ENCODE assay signal across 1 cellular context in the genomic region with DNA sequence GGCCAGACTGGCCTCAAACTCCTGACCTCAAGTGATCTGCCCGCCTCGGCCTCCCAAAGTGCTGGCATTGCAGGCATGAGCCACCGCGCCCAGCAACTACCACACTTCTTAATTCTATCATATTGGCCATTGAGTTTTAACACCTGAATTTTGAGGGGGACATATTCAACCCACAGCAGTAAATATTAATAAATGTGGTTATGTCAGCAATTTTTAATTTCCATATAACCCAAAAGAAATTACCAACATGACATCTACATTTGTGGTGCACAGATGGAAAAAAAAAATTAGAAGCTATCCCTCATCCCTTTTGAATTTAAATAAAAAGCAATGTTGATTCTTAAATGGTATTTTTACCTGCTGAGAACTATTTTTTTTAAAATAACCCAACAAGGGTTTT.
TF ChIP-seq lines count a peak whose summit lies in the region.

No MANE protein-coding gene starts in this region.

TF ChIP-seq in GM23338, 12 proteins besides CTCF, POLR2A, EP300 and RAD21 (continued from another document):
- TF ChIP-seq, protein P1, sequence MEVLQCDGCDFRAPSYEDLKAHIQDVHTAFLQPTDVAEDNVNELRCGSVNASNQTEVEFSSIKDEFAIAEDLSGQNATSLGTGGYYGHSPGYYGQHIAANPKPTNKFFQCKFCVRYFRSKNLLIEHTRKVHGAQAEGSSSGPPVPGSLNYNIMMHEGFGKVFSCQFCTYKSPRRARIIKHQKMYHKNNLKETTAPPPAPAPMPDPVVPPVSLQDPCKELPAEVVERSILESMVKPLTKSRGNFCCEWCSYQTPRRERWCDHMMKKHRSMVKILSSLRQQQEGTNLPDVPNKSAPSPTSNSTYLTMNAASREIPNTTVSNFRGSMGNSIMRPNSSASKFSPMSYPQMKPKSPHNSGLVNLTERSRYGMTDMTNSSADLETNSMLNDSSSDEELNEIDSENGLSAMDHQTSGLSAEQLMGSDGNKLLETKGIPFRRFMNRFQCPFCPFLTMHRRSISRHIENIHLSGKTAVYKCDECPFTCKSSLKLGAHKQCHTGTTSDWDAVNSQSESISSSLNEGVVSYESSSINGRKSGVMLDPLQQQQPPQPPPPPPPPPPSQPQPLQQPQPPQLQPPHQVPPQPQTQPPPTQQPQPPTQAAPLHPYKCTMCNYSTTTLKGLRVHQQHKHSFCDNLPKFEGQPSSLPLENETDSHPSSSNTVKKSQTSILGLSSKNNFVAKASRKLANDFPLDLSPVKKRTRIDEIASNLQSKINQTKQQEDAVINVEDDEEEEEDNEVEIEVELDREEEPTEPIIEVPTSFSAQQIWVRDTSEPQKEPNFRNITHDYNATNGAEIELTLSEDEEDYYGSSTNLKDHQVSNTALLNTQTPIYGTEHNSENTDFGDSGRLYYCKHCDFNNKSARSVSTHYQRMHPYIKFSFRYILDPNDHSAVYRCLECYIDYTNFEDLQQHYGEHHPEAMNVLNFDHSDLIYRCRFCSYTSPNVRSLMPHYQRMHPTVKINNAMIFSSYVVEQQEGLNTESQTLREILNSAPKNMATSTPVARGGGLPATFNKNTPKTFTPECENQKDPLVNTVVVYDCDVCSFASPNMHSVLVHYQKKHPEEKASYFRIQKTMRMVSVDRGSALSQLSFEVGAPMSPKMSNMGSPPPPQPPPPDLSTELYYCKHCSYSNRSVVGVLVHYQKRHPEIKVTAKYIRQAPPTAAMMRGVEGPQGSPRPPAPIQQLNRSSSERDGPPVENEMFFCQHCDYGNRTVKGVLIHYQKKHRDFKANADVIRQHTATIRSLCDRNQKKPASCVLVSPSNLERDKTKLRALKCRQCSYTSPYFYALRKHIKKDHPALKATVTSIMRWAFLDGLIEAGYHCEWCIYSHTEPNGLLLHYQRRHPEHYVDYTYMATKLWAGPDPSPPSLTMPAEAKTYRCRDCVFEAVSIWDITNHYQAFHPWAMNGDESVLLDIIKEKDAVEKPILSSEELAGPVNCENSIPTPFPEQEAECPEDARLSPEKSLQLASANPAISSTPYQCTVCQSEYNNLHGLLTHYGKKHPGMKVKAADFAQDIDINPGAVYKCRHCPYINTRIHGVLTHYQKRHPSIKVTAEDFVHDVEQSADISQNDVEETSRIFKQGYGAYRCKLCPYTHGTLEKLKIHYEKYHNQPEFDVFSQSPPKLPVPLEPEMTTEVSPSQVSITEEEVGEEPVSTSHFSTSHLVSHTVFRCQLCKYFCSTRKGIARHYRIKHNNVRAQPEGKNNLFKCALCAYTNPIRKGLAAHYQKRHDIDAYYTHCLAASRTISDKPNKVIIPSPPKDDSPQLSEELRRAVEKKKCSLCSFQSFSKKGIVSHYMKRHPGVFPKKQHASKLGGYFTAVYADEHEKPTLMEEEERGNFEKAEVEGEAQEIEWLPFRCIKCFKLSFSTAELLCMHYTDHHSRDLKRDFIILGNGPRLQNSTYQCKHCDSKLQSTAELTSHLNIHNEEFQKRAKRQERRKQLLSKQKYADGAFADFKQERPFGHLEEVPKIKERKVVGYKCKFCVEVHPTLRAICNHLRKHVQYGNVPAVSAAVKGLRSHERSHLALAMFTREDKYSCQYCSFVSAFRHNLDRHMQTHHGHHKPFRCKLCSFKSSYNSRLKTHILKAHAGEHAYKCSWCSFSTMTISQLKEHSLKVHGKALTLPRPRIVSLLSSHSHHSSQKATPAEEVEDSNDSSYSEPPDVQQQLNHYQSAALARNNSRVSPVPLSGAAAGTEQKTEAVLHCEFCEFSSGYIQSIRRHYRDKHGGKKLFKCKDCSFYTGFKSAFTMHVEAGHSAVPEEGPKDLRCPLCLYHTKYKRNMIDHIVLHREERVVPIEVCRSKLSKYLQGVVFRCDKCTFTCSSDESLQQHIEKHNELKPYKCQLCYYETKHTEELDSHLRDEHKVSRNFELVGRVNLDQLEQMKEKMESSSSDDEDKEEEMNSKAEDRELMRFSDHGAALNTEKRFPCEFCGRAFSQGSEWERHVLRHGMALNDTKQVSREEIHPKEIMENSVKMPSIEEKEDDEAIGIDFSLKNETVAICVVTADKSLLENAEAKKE (CRISPR knock-in tag; IDR thresholded peaks at IDR 0.05), result no peak
